In genomic region chr6:26501482-26501986, GRCh38 we compare ENCODE assay signal across 1 cellular context.
A peak's percentile ranks its signal among the peaks of the same experiment; 100 is the strongest.
TF ChIP-seq lines count a peak whose summit lies in the region.

No MANE protein-coding gene starts in this region.

TF ChIP-seq in GM23338, 12 proteins besides CTCF, POLR2A, EP300 and RAD21 (continued from another document):
- no peak for TF ChIP-seq ZNF462 (CRISPR knock-in tag; IDR thresholded peaks at IDR 0.05)
- no peak for TF ChIP-seq STAT1 (IDR thresholded peaks at IDR 0.05; ENCODE audit: unreplicated experiment)
- TF ChIP-seq REST (IDR thresholded peaks at IDR 0.05; ENCODE audit: unreplicated experiment), result no peak
- TF ChIP-seq EZH2 (IDR thresholded peaks at IDR 0.05; ENCODE audit: low read depth, unreplicated experiment), result peak; percentile 22
- TF ChIP-seq POLR2AphosphoS5 (IDR thresholded peaks at IDR 0.05; ENCODE audit: low read depth), result no peak
- TF ChIP-seq ZNF114 (CRISPR knock-in tag; IDR thresholded peaks at IDR 0.05), result no peak
- no peak for TF ChIP-seq NANOG (IDR thresholded peaks at IDR 0.05; ENCODE audit: borderline replicate concordance)
- TF ChIP-seq EZH2phosphoT487 (IDR thresholded peaks at IDR 0.05; ENCODE audit: unreplicated experiment), result peak; percentile 22
- peak; percentile 68 for TF ChIP-seq CREB1 (CRISPR knock-in tag; IDR thresholded peaks at IDR 0.05; ENCODE audit: low read depth)
TF ChIP-seq in GM23338: peak in this region for 3.
